Comparison of ENCODE assay signal across 1 cellular context in the genomic region with DNA sequence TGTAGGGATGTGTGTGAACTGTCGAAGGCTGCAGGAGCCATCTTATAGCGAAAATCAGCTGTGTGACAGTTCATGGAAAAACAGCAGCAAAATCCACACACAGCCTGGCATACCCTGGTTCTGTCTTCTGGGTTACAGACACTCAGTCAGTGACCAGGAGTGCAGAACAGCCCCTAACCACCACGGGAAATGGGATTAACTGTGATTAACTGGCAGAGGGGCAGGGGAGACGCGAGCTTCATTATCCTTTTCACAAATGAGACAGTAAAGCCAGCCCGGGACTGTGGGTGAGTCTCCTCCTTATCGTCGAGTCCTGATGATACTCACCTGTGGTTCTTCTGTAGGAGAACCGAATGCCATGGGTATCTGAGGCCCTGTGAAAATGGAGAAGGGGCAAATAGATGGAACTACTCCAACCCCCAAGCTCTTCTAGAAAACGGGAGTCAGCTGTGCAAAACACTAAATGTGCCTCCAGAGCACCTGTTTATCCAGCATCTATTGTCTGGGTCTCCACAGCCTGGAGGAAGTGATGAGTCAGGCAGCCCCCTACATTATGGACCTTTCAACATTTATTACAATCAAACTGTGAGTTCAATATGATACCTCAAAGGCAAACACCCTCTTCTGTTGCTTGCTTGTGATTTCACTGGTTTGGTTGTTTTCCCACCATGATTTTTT.
TF ChIP-seq lines count a peak whose summit lies in the region.

No MANE protein-coding gene starts in this region.

TF ChIP-seq in GM12878, 131 proteins besides CTCF, POLR2A, EP300 and RAD21:
- TF ChIP-seq USF2 (IDR thresholded peaks at IDR 0.05; ENCODE audit: borderline replicate concordance, low read depth, low read length) (no peak), PRDM15 (CRISPR knock-in tag; IDR thresholded peaks at IDR 0.05) (no peak), RB1 (IDR thresholded peaks at IDR 0.05; ENCODE audit: borderline replicate concordance) (no peak), NR2C1 (IDR thresholded peaks at IDR 0.05) (no peak), FOS (IDR thresholded peaks at IDR 0.05; ENCODE audit: borderline replicate concordance, extremely low read depth, insufficient read length) (no peak), HCFC1 (IDR thresholded peaks at IDR 0.05; ENCODE audit: low read length) (no peak), CBX3 (IDR thresholded peaks at IDR 0.05; ENCODE audit: borderline replicate concordance, low read depth) (no peak)
- TF ChIP-seq, protein P1, sequence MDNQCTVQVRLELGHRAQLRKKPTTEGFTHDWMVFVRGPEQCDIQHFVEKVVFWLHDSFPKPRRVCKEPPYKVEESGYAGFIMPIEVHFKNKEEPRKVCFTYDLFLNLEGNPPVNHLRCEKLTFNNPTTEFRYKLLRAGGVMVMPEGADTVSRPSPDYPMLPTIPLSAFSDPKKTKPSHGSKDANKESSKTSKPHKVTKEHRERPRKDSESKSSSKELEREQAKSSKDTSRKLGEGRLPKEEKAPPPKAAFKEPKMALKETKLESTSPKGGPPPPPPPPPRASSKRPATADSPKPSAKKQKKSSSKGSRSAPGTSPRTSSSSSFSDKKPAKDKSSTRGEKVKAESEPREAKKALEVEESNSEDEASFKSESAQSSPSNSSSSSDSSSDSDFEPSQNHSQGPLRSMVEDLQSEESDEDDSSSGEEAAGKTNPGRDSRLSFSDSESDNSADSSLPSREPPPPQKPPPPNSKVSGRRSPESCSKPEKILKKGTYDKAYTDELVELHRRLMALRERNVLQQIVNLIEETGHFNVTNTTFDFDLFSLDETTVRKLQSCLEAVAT (IDR thresholded peaks at IDR 0.05), result no peak
